12 cellular contexts compared by ENCODE assay signal in genomic region chr13:48660356-48661076, GRCh38. TPM values are rescaled to one million over a fixed set of nuclear protein-coding genes. Genes with fewer than 3 reads are reported as not detected.
DNase-seq lines count a peak whose midpoint lies in the region; ATAC-seq and TF ChIP-seq lines count a peak whose summit lies in the region.
"Had no signal": no experiment of that assay in that cellular context is flagged by ENCODE, and none has a peak within 500 bp of the region (broad histone marks: within the 10 kb centered on the region; RNA-seq: fewer than 3 reads in every experiment).

No MANE protein-coding gene starts in this region.

- no peaks in the 10 kb centered on the region for H3K27me3 Mint-ChIP-seq in progenitor cell of endocrine pancreas
- H3K27me3 Mint-ChIP-seq: activated CD8-positive, alpha-beta memory T cell treated with anti-CD3 and anti-CD28 coated beads, Interleukin-2, amount 10 ng/mL, durations not matched to agents 7 days and 5 days had no signal

- no peaks in the 10 kb centered on the region for H3K36me3 ChIP-seq in body of pancreas (replicated peaks in 1 of 2; ENCODE audit: insufficient read depth in 1 of 2, low read depth in 2 of 2)
- no peaks in the 10 kb centered on the region for H3K36me3 ChIP-seq in A673 (ENCODE audit: insufficient read depth, low read length, poor library complexity, severe bottlenecking)
- H3K36me3 ChIP-seq: transverse colon had no signal

- ATAC-seq in GM18498 (IDR thresholded peaks at IDR 0.05; ENCODE audit: unreplicated experiment) (peak; percentile 57), HG03095 (IDR thresholded peaks at IDR 0.05; ENCODE audit: unreplicated experiment) (peak; percentile 57), body of pancreas (peak; percentile 45), foreskin keratinocyte (no peak), GM19035 (IDR thresholded peaks at IDR 0.05; ENCODE audit: unreplicated experiment) (no peak)
- ATAC-seq: activated CD8-positive, alpha-beta memory T cell treated with anti-CD3 and anti-CD28 coated beads, Interleukin-2, amount 10 ng/mL, durations not matched to agents 7 days and 5 days; SK-N-SH treated with all-trans-retinoic acid at 6 μM for 48 hours had no signal

- no TSS peak for BruUV-seq in A673 (replicated peaks; lab: Mats Ljungman, UMichigan)

- H3K36me3 Mint-ChIP-seq in progenitor cell of endocrine pancreas (ENCODE audit: insufficient read depth): no peaks in the 10 kb centered on the region

- no peaks in the 10 kb centered on the region for H3K9me3 ChIP-seq in body of pancreas
- H3K9me3 ChIP-seq in A673 (ENCODE audit: low read depth, low read length, poor library complexity, severe bottlenecking): no peaks in the 10 kb centered on the region
- H3K9me3 ChIP-seq: transverse colon had no signal

- no peak for TF ChIP-seq POLR2A in body of pancreas (IDR thresholded peaks at IDR 0.05)

- CTCF ChIA-PET in A673 (lab: Charles Lee): no interaction called here

- no peak overlapping the region for H3K4me3 Mint-ChIP-seq in progenitor cell of endocrine pancreas (ENCODE audit: low read depth)
- H3K4me3 Mint-ChIP-seq: activated CD8-positive, alpha-beta memory T cell treated with anti-CD3 and anti-CD28 coated beads, Interleukin-2, amount 10 ng/mL, durations not matched to agents 7 days and 5 days had no signal

- peaks cover 16% of the 10 kb centered on the region for H3K4me1 Mint-ChIP-seq in progenitor cell of endocrine pancreas (ENCODE audit: low read depth)

- TF ChIP-seq CTCF in body of pancreas (IDR thresholded peaks at IDR 0.05) (no peak), progenitor cell of endocrine pancreas (IDR thresholded peaks at IDR 0.05; ENCODE audit: unreplicated experiment) (no peak), A673 (conservative IDR thresholded peaks at IDR 0.05; ENCODE audit: low read depth, low read length) (no peak), foreskin keratinocyte (conservative IDR thresholded peaks at IDR 0.05) (no peak)

- H3K27ac ChIP-seq in body of pancreas (peak overlapping the region in 3 of 4 donors; percentile 22 to 67 (median 32)), A673 (ENCODE audit: low read depth, low read length, poor library complexity, severe bottlenecking) (no peak overlapping the region), foreskin keratinocyte (no peak overlapping the region)

- peak in 1 of 4 donors; percentile 45 for DNase-seq in body of pancreas
- DNase-seq in progenitor cell of endocrine pancreas (ENCODE audit: low spot score, unreplicated experiment): no peak
- no peak for DNase-seq in A673 (ENCODE audit: low spot score)
- no peak for DNase-seq in foreskin keratinocyte
- DNase-seq in NK-92 treated with Interleukin-12 subunit alpha and Interleukin-12 subunit beta, amount 100 ng/mL, for 24 hours (lab: John Stamatoyannopoulos, UW): no peak
- DNase-seq: activated CD8-positive, alpha-beta memory T cell treated with anti-CD3 and anti-CD28 coated beads, Interleukin-2, amount 10 ng/mL, durations not matched to agents 7 days and 5 days; NCI-H1436 treated with DMSO at 0.1 percent for 48 hours; transverse colon had no signal

- peak overlapping the region; percentile 19 for H3K27ac Mint-ChIP-seq in progenitor cell of endocrine pancreas
- H3K27ac Mint-ChIP-seq: activated CD8-positive, alpha-beta memory T cell treated with anti-CD3 and anti-CD28 coated beads, Interleukin-2, amount 10 ng/mL, durations not matched to agents 7 days and 5 days had no signal

- H3K4me3 ChIP-seq in body of pancreas (no peak overlapping the region), A673 (ENCODE audit: low read depth, low read length, poor library complexity, severe bottlenecking) (no peak overlapping the region)
- H3K4me3 ChIP-seq: transverse colon had no signal

- H3K4me1 ChIP-seq in body of pancreas: peaks cover 25% of the 10 kb centered on the region
- no peaks in the 10 kb centered on the region for H3K4me1 ChIP-seq in A673 (ENCODE audit: insufficient read depth, low read length, poor library complexity, severe bottlenecking)
- no peaks in the 10 kb centered on the region for H3K4me1 ChIP-seq in foreskin keratinocyte

- intact Hi-C loops in body of pancreas (cut with DNase I) (no loop called here), A673 (cut with micrococcal nuclease; ENCODE audit: unreplicated experiment) (no loop called here)

- H3K27me3 ChIP-seq in body of pancreas (no peaks in the 10 kb centered on the region), A673 (replicated peaks; ENCODE audit: insufficient read depth, low read depth, low read length, poor library complexity) (no peaks in the 10 kb centered on the region), foreskin keratinocyte (peaks cover 9% of the 10 kb centered on the region)
- H3K27me3 ChIP-seq: transverse colon had no signal

- POLR2A ChIA-PET in A673 (lab: Charles Lee; ENCODE audit: low non-redundant PET): no interaction called here

- H3K9me3 Mint-ChIP-seq in progenitor cell of endocrine pancreas (ENCODE audit: low read depth): peaks cover 21% of the 10 kb centered on the region

- WGBS in body of pancreas, 2 donors: 39 to 52% methylated on average over 4 of the region's 4 CpGs

RNA-seq across cellular contexts. Expression of gene CYSLTR2, which starts 6.8 kb away (rescaled TPM):
- total RNA-seq in body of pancreas (under 1 TPM in 1 of 2 donors, not detected in 1; 0.52 TPM), progenitor cell of endocrine pancreas (0.17 and 0.47 TPM in 2 replicates), A673 (2021) (not detected in 2 replicates), foreskin keratinocyte (not detected in 2 replicates)
- not detected in 2 replicates for polyA plus RNA-seq in foreskin keratinocyte

Comparison
In these comparisons a context has a peak if more than half of its experiments do, and no peak if none do; other contexts are left out.
1. ATAC-seq: peak in GM18498 (single experiment), HG03095 (single experiment) and body of pancreas (single experiment); none in foreskin keratinocyte (single experiment) and GM19035 (single experiment).
2. H3K27ac ChIP-seq: peak in body of pancreas (3 of 4); none in A673 (single experiment) and foreskin keratinocyte (single experiment).